Comparison of ENCODE assay signal across 11 cellular contexts in genomic region chr2:26640331-26640745, GRCh38. TPM values are rescaled to one million over a fixed set of nuclear protein-coding genes. Genes with fewer than 3 reads are reported as not detected.
DNase-seq lines count a peak whose midpoint lies in the region; ATAC-seq and TF ChIP-seq lines count a peak whose summit lies in the region.
"Had no signal": no experiment of that assay in that cellular context is flagged by ENCODE, and none has a peak within 500 bp of the region (broad histone marks: within the 10 kb centered on the region; RNA-seq: fewer than 3 reads in every experiment).

No MANE protein-coding gene starts in this region.

- H3K27me3 Mint-ChIP-seq in activated naive CD8-positive, alpha-beta T cell treated with anti-CD3 and anti-CD28 coated beads, Interleukin-2, amount 10 ng/mL, durations not matched to agents 7 days and 5 days: peaks cover 22% of the 10 kb centered on the region
- peaks cover 17% of the 10 kb centered on the region for H3K27me3 Mint-ChIP-seq in activated naive CD8-positive, alpha-beta T cell treated with anti-CD3 and anti-CD28 coated beads for 36 hours

- H3K4me1 Mint-ChIP-seq in activated naive CD8-positive, alpha-beta T cell treated with anti-CD3 and anti-CD28 coated beads, Interleukin-2, amount 10 ng/mL, durations not matched to agents 7 days and 5 days: peaks cover 5% of the 10 kb centered on the region
- H3K4me1 Mint-ChIP-seq in activated naive CD8-positive, alpha-beta T cell treated with anti-CD3 and anti-CD28 coated beads for 36 hours: no peaks in the 10 kb centered on the region
- H3K4me1 Mint-ChIP-seq: naive B cell had no signal

- TF ChIP-seq CTCF in suprapubic skin (IDR thresholded peaks at IDR 0.05): no peak

- H3K27ac Mint-ChIP-seq in activated naive CD8-positive, alpha-beta T cell treated with anti-CD3 and anti-CD28 coated beads, Interleukin-2, amount 10 ng/mL, durations not matched to agents 7 days and 5 days: no peak overlapping the region
- no peak overlapping the region for H3K27ac Mint-ChIP-seq in activated naive CD8-positive, alpha-beta T cell treated with anti-CD3 and anti-CD28 coated beads for 36 hours
- H3K27ac Mint-ChIP-seq: naive B cell had no signal

- H3K36me3 ChIP-seq in suprapubic skin (no peaks in the 10 kb centered on the region), MG63 (no peaks in the 10 kb centered on the region)

- no peak for TF ChIP-seq EP300 in suprapubic skin (IDR thresholded peaks at IDR 0.05)

- H3K4me3 ChIP-seq in suprapubic skin (no peak overlapping the region), MG63 (no peak overlapping the region)

- whole genome bisulfite sequencing in suprapubic skin: 62% methylated on average over 6 of the region's 8 CpGs

- H3K9me3 Mint-ChIP-seq in activated naive CD8-positive, alpha-beta T cell treated with anti-CD3 and anti-CD28 coated beads, Interleukin-2, amount 10 ng/mL, durations not matched to agents 7 days and 5 days: no peaks in the 10 kb centered on the region
- H3K9me3 Mint-ChIP-seq in activated naive CD8-positive, alpha-beta T cell treated with anti-CD3 and anti-CD28 coated beads for 36 hours: no peaks in the 10 kb centered on the region
- H3K9me3 Mint-ChIP-seq: naive B cell had no signal

- H3K9me3 ChIP-seq in suprapubic skin: no peaks in the 10 kb centered on the region
- H3K9me3 ChIP-seq in MG63: no peaks in the 10 kb centered on the region

- peak; percentile 42 for ATAC-seq in activated naive CD8-positive, alpha-beta T cell treated with anti-CD3 and anti-CD28 coated beads, Interleukin-2, amount 10 ng/mL, durations not matched to agents 7 days and 5 days (ENCODE audit: low read depth)

- TF ChIP-seq POLR2A in suprapubic skin (IDR thresholded peaks at IDR 0.05): no peak

- POLR2A ChIA-PET in activated naive CD8-positive, alpha-beta T cell treated with anti-CD3 and anti-CD28 coated beads, Interleukin-2, amount 10 ng/mL, durations not matched to agents 7 days and 5 days (lab: Charles Lee): no interaction called here

- DNase-seq in activated naive CD8-positive, alpha-beta T cell treated with anti-CD3 and anti-CD28 coated beads, Interleukin-2, amount 10 ng/mL, durations not matched to agents 7 days and 5 days: no peak
- DNase-seq in activated naive CD8-positive, alpha-beta T cell treated with anti-CD3 and anti-CD28 coated beads for 36 hours: no peak
- DNase-seq in SK-N-DZ (ENCODE audit: low spot score): peak; percentile 84
- DNase-seq in glomerular visceral epithelial cell (ENCODE audit: extremely low spot score): peak; percentile 67
- peak; percentile 44 to 61 for DNase-seq in suprapubic skin (ENCODE audit: low spot score in 2 of 2)
- DNase-seq in MG63: no peak
- DNase-seq in NCI-H1048 (lab: John Stamatoyannopoulos, UW): no peak
- no peak for DNase-seq in activated CD4-positive, alpha-beta T cell treated with anti-CD3 and anti-CD28 coated beads, Interleukin-2, amount 50 U/mL, for 1 hour
- DNase-seq: effector memory CD4-positive, alpha-beta T cell; naive B cell had no signal

- H3K27me3 ChIP-seq in suprapubic skin (peaks cover 11% of the 10 kb centered on the region), MG63 (peaks cover 1% of the 10 kb centered on the region; the same call in 1 of the 2 replicates)

- H3K36me3 Mint-ChIP-seq in activated naive CD8-positive, alpha-beta T cell treated with anti-CD3 and anti-CD28 coated beads, Interleukin-2, amount 10 ng/mL, durations not matched to agents 7 days and 5 days: no peaks in the 10 kb centered on the region
- no peaks in the 10 kb centered on the region for H3K36me3 Mint-ChIP-seq in activated naive CD8-positive, alpha-beta T cell treated with anti-CD3 and anti-CD28 coated beads for 36 hours
- H3K36me3 Mint-ChIP-seq: naive B cell had no signal

- no peak overlapping the region for H3K4me3 Mint-ChIP-seq in activated naive CD8-positive, alpha-beta T cell treated with anti-CD3 and anti-CD28 coated beads, Interleukin-2, amount 10 ng/mL, durations not matched to agents 7 days and 5 days
- no peak overlapping the region for H3K4me3 Mint-ChIP-seq in activated naive CD8-positive, alpha-beta T cell treated with anti-CD3 and anti-CD28 coated beads for 36 hours
- H3K4me3 Mint-ChIP-seq: naive B cell had no signal

- no peaks in the 10 kb centered on the region for H3K4me1 ChIP-seq in suprapubic skin

- no peak overlapping the region for H3K27ac ChIP-seq in suprapubic skin

RNA-seq across cellular contexts. Expression of gene CIB4, which starts 0.8 kb away (rescaled TPM):
- not detected for total RNA-seq in activated naive CD8-positive, alpha-beta T cell treated with anti-CD3 and anti-CD28 coated beads, Interleukin-2, amount 10 ng/mL, durations not matched to agents 7 days and 5 days
- not detected for total RNA-seq in activated naive CD8-positive, alpha-beta T cell treated with anti-CD3 and anti-CD28 coated beads for 36 hours
- not detected in 2 replicates for polyA plus RNA-seq in SK-N-DZ (2014; cell fraction: cytosol; rRNA removed)
- polyA plus RNA-seq in SK-N-DZ (2014; cell fraction: nucleus; rRNA removed): not detected in 2 replicates
- total RNA-seq in suprapubic skin: not detected
- total RNA-seq in MG63 (2014; rRNA removed; shearing (Covaris generic); ENCODE audit: low replicate concordance): not detected in 2 replicates
- total RNA-seq: OCI-LY7 had no signal

RNA-seq across cellular contexts. Expression of gene KCNK3, which starts 52.2 kb away (rescaled TPM):
- total RNA-seq in activated naive CD8-positive, alpha-beta T cell treated with anti-CD3 and anti-CD28 coated beads, Interleukin-2, amount 10 ng/mL, durations not matched to agents 7 days and 5 days: not detected
- not detected for total RNA-seq in activated naive CD8-positive, alpha-beta T cell treated with anti-CD3 and anti-CD28 coated beads for 36 hours
- polyA plus RNA-seq in SK-N-DZ (2014; cell fraction: cytosol; rRNA removed): 17.3 and 25.1 TPM in 2 replicates
- 3.7 and 6.5 TPM in 2 replicates for polyA plus RNA-seq in SK-N-DZ (2014; cell fraction: nucleus; rRNA removed)
- 1 to 10 TPM in 2 of 4 donors, under 1 TPM in 1, not detected in 1; 0.83 to 1.2 (median 1.1) TPM for total RNA-seq in suprapubic skin
- 0.69 TPM in 1 of 2 replicates, not detected in the other for total RNA-seq in MG63 (2014; rRNA removed; shearing (Covaris generic); ENCODE audit: low replicate concordance)
- total RNA-seq: OCI-LY7 had no signal

Comparison
In these comparisons a context has a peak if more than half of its experiments do, and no peak if none do; other contexts are left out.
1. DNase-seq: peak in SK-N-DZ (single experiment), glomerular visceral epithelial cell (single experiment) and suprapubic skin (2 of 2); none in activated naive CD8-positive, alpha-beta T cell treated with anti-CD3 and anti-CD28 coated beads, Interleukin-2, amount 10 ng/mL, durations not matched to agents 7 days and 5 days (single experiment), activated naive CD8-positive, alpha-beta T cell treated with anti-CD3 and anti-CD28 coated beads for 36 hours (single experiment), MG63 (single experiment), NCI-H1048 (single experiment) and activated CD4-positive, alpha-beta T cell treated with anti-CD3 and anti-CD28 coated beads, Interleukin-2, amount 50 U/mL, for 1 hour (single experiment).